8 cellular contexts compared by ENCODE assay signal in genomic region chr19:3142292-3142670, GRCh38. TPM values are rescaled to one million over a fixed set of nuclear protein-coding genes. Genes with fewer than 3 reads are reported as not detected.
DNase-seq lines count a peak whose midpoint lies in the region; FAIRE-seq and TF ChIP-seq lines count a peak whose summit lies in the region.

No MANE protein-coding gene starts in this region.

- H3K4me1 Mint-ChIP-seq in activated naive CD4-positive, alpha-beta T cell treated with anti-CD3 and anti-CD28 coated beads for 36 hours (ENCODE audit: low read depth): peaks cover 33% of the 10 kb centered on the region

- no peaks in the 10 kb centered on the region for H3K9me3 Mint-ChIP-seq in activated naive CD4-positive, alpha-beta T cell treated with anti-CD3 and anti-CD28 coated beads for 36 hours

- H3K36me3 Mint-ChIP-seq in activated naive CD4-positive, alpha-beta T cell treated with anti-CD3 and anti-CD28 coated beads for 36 hours (ENCODE audit: low read depth): no peaks in the 10 kb centered on the region

- WGBS in transverse colon (ENCODE audit: low coverage in 1 of 2), 2 donors: 28 to 51% methylated on average over 5 to 6 of the region's 6 CpGs

- H3K27ac ChIP-seq in kidney (ENCODE audit: low read depth in 2 of 2, low read length in 2 of 2) (peak overlapping the region; percentile 76 to 82), transverse colon (peak overlapping the region; percentile 55 to 70 (median 64)), WERI-Rb-1 (no peak overlapping the region)

- H3K9me3 ChIP-seq in kidney (ENCODE audit: control insufficient read depth in 1 of 2, low read length in 2 of 2) (peaks cover 0 to 4% of the 10 kb centered on the region in 2 donors), transverse colon (no peaks in the 10 kb centered on the region), WERI-Rb-1 (ENCODE audit: severe bottlenecking) (peaks cover 2% of the 10 kb centered on the region)

- no peak for FAIRE-seq in kidney (lab: Jason Lieb, UNC)

- no peak for TF ChIP-seq POLR2A in transverse colon (IDR thresholded peaks at IDR 0.05)

- H3K4me3 ChIP-seq in kidney (ENCODE audit: low read length in 2 of 2): no peak overlapping the region
- no peak overlapping the region for H3K4me3 ChIP-seq in transverse colon
- no peak overlapping the region for H3K4me3 ChIP-seq in WERI-Rb-1 (ENCODE audit: low read depth, low read length)

- H3K27me3 ChIP-seq in transverse colon (no peaks in the 10 kb centered on the region), WERI-Rb-1 (ENCODE audit: insufficient read depth, low read depth, severe bottlenecking) (no peaks in the 10 kb centered on the region)

- TF ChIP-seq CTCF in kidney (IDR thresholded peaks at IDR 0.05; ENCODE audit: borderline replicate concordance, extremely low read depth, insufficient read depth): no peak
- TF ChIP-seq CTCF in transverse colon (IDR thresholded peaks at IDR 0.05): no peak
- TF ChIP-seq CTCF in WERI-Rb-1 (IDR thresholded peaks at IDR 0.05; ENCODE audit: low read depth, low read length): no peak

- in situ Hi-C loops in transverse colon (cut with MboI; ENCODE audit: low pct_ligation_motif_present in 1 of 4, low pct_unique_long_range_greater_than_20kb in 1 of 4, low sequenced_read_pairs in 3 of 4): no loop called here

- TF ChIP-seq EP300 in transverse colon (IDR thresholded peaks at IDR 0.05; ENCODE audit: low read depth): no peak

- H3K9ac ChIP-seq in kidney (ENCODE audit: low read length in 2 of 2): no peak overlapping the region

- H3K36me3 ChIP-seq in kidney (ENCODE audit: control insufficient read depth in 1 of 2, insufficient read depth in 2 of 2, low read length in 2 of 2): no peaks in the 10 kb centered on the region
- no peaks in the 10 kb centered on the region for H3K36me3 ChIP-seq in transverse colon
- no peaks in the 10 kb centered on the region for H3K36me3 ChIP-seq in WERI-Rb-1

- peak; percentile 68 for DNase-seq in activated naive CD4-positive, alpha-beta T cell treated with Interleukin-2 at 50 U/mL for 16 hours
- DNase-seq in activated naive CD4-positive, alpha-beta T cell (lab: John Stamatoyannopoulos, UW): no peak
- DNase-seq in activated naive CD4-positive, alpha-beta T cell treated with anti-CD3 and anti-CD28 coated beads for 36 hours: peak; percentile 82
- DNase-seq in kidney: no peak
- DNase-seq in transverse colon: no peak
- DNase-seq in NCI-H510A treated with DMSO at 0.1 percent for 48 hours (lab: John Stamatoyannopoulos, UW): no peak
- DNase-seq in hypothalamus (lab: John Stamatoyannopoulos, UW): no peak
- DNase-seq in WERI-Rb-1: no peak

- H3K4me1 ChIP-seq in kidney (ENCODE audit: control insufficient read depth in 1 of 2, insufficient read depth in 1 of 2, low read depth in 1 of 2, low read length in 2 of 2): peaks cover 4 to 7% of the 10 kb centered on the region in 2 donors
- peaks cover 0 to 10% (median 0%) of the 10 kb centered on the region in 4 donors for H3K4me1 ChIP-seq in transverse colon

- intact Hi-C loops in activated naive CD4-positive, alpha-beta T cell treated with anti-CD3 and anti-CD28 coated beads for 36 hours (cut with micrococcal nuclease): loop anchor here (1.0 kb wide), 2 partner anchors 9 to 13 kb away; no protein-coding TSS in a partner anchor
- intact Hi-C loops in kidney (cut with DNase I) (no loop called here), transverse colon (cut with DNase I; ENCODE audit: low total_unique reads) (no loop called here)

- H3K4me3 Mint-ChIP-seq in activated naive CD4-positive, alpha-beta T cell treated with anti-CD3 and anti-CD28 coated beads for 36 hours: peak overlapping the region; percentile 42

- H3K27me3 Mint-ChIP-seq in activated naive CD4-positive, alpha-beta T cell treated with anti-CD3 and anti-CD28 coated beads for 36 hours (ENCODE audit: low read depth): no peaks in the 10 kb centered on the region

- H3K27ac Mint-ChIP-seq in activated naive CD4-positive, alpha-beta T cell treated with anti-CD3 and anti-CD28 coated beads for 36 hours: peak overlapping the region; percentile 73

- CTCF ChIA-PET in activated naive CD4-positive, alpha-beta T cell treated with anti-CD3 and anti-CD28 coated beads for 36 hours (lab: Charles Lee): interaction anchor here (0.7 to 2.7 kb wide), 6 partner anchors 12 to 38 kb away, joined by 3 to 15 read pairs (median 4); no protein-coding TSS in a partner anchor

RNA-seq across cellular contexts. Expression of gene GNA15, which starts 6.4 kb away (rescaled TPM):
- total RNA-seq in activated naive CD4-positive, alpha-beta T cell treated with anti-CD3 and anti-CD28 coated beads for 36 hours: 10 to 100 TPM; 26.6 to 28.4 TPM
- total RNA-seq in kidney (8.7 TPM), transverse colon (1 to 10 TPM in 2 of 4 donors, not detected in 2; 1.9 to 2.2 TPM)
- 1.7 TPM for polyA plus RNA-seq in kidney (ENCODE audit: insufficient read depth, low read depth, low replicate concordance)

RNA-seq across cellular contexts. Expression of gene S1PR4, which starts 36.3 kb away (rescaled TPM):
- 10 to 100 TPM; 22.4 to 24.1 TPM for total RNA-seq in activated naive CD4-positive, alpha-beta T cell treated with anti-CD3 and anti-CD28 coated beads for 36 hours
- total RNA-seq in kidney (5.1 TPM), transverse colon (10 to 100 TPM in 1 of 4 donors, 1 to 10 TPM in 1, under 1 TPM in 1, not detected in 1; 0.68 to 14.6 (median 6.0) TPM)
- 0.67 TPM for polyA plus RNA-seq in kidney (ENCODE audit: insufficient read depth, low read depth, low replicate concordance)

RNA-seq across cellular contexts. Expression of gene NCLN, which starts 43.4 kb away (rescaled TPM):
- 10 to 100 TPM; 38.4 to 42.9 TPM for total RNA-seq in activated naive CD4-positive, alpha-beta T cell treated with anti-CD3 and anti-CD28 coated beads for 36 hours
- total RNA-seq in kidney (43.3 TPM), transverse colon (100 to 1,000 TPM in 2 of 4 donors, 10 to 100 TPM in 2; 65.4 to 142 (median 102) TPM)
- 63.2 TPM for polyA plus RNA-seq in kidney (ENCODE audit: insufficient read depth, low read depth, low replicate concordance)

RNA-seq across cellular contexts. Expression of gene GNA11, which starts 48.1 kb away (rescaled TPM):
- total RNA-seq in activated naive CD4-positive, alpha-beta T cell treated with anti-CD3 and anti-CD28 coated beads for 36 hours: 10 to 100 TPM; 10.9 to 11.2 TPM
- total RNA-seq in kidney (69.4 TPM), transverse colon (100 to 1,000 TPM; 160 to 467 (median 242) TPM)
- 43.9 TPM for polyA plus RNA-seq in kidney (ENCODE audit: insufficient read depth, low read depth, low replicate concordance)

Comparison
In these comparisons a context has a peak if more than half of its experiments do, and no peak if none do; other contexts are left out.
1. DNase-seq: peak in activated naive CD4-positive, alpha-beta T cell treated with Interleukin-2 at 50 U/mL for 16 hours (single experiment) and activated naive CD4-positive, alpha-beta T cell treated with anti-CD3 and anti-CD28 coated beads for 36 hours (single experiment); none in activated naive CD4-positive, alpha-beta T cell (0 of 4), kidney (single experiment), transverse colon (single experiment), NCI-H510A treated with DMSO at 0.1 percent for 48 hours (single experiment), hypothalamus (0 of 51) and WERI-Rb-1 (single experiment).